ENCODE assay signal across 10 cellular contexts in genomic region chr22:27867114-27867957, GRCh38. TPM values are rescaled to one million over a fixed set of nuclear protein-coding genes. Genes with fewer than 3 reads are reported as not detected.
A peak's percentile ranks its signal among the peaks of the same experiment; 100 is the strongest.
DNase-seq lines count a peak whose midpoint lies in the region; ATAC-seq and TF ChIP-seq lines count a peak whose summit lies in the region.
"Had no signal": no experiment of that assay in that cellular context is flagged by ENCODE, and none has a peak within 500 bp of the region (broad histone marks: within the 10 kb centered on the region; RNA-seq: fewer than 3 reads in every experiment).

No MANE protein-coding gene starts in this region.

- peak overlapping the region in 5 of 8 donors; percentile 0 to 37 (median 5) for H3K27ac ChIP-seq in spleen

- H3K4me3 ChIP-seq in adipocyte (ENCODE audit: low read length) (peak overlapping the region; percentile 35), spleen (no peak overlapping the region)

- intact Hi-C loops in left ventricle myocardium superior (cut with micrococcal nuclease) (no loop called here), spleen (cut with DNase I; ENCODE audit: low total_unique reads) (no loop called here)

- H3K9me3 ChIP-seq in adipocyte (ENCODE audit: control insufficient read depth, low read length) = no peaks in the 10 kb centered on the region
- H3K9me3 ChIP-seq in spleen = no peaks in the 10 kb centered on the region

- WGBS in spleen, 5 donors = 47 to 54% (median 52%) methylated on average over 4 of the region's 4 CpGs

- TF ChIP-seq POLR2A in spleen (IDR thresholded peaks at IDR 0.05) = no peak

- H3K4me1 Mint-ChIP-seq in HFFc6 (ENCODE audit: low read depth) = peaks cover 63% of the 10 kb centered on the region

- no peaks in the 10 kb centered on the region for H3K27me3 ChIP-seq in adipocyte (replicated peaks; ENCODE audit: control insufficient read depth, insufficient read depth, low read length)
- no peaks in the 10 kb centered on the region for H3K27me3 ChIP-seq in spleen (replicated peaks in 1 of 7)

- no peaks in the 10 kb centered on the region; the same call in 1 of the 2 replicates for H3K27me3 Mint-ChIP-seq in HFFc6 (ENCODE audit: insufficient read depth)

- H3K9me3 Mint-ChIP-seq in HFFc6 = no peaks in the 10 kb centered on the region

- TF ChIP-seq CTCF in HFFc6 (IDR thresholded peaks at IDR 0.05) = no peak
- TF ChIP-seq CTCF in spleen (IDR thresholded peaks at IDR 0.05 in 8 of 11, conservative IDR thresholded peaks at IDR 0.05 in 3 of 11) = no peak

- ATAC-seq in left ventricle myocardium superior (peak; percentile 39), GM19397 (IDR thresholded peaks at IDR 0.05; ENCODE audit: unreplicated experiment) (no peak)

- DNase-seq in HFFc6 (no peak), adipocyte (ENCODE audit: low read depth) (peak; percentile 53), left ventricle myocardium superior (no peak), spleen (no peak), NCI-H2081 (lab: John Stamatoyannopoulos, UW) (no peak), glomerular visceral epithelial cell (ENCODE audit: extremely low spot score) (no peak), nucleus accumbens (lab: John Stamatoyannopoulos, UW) (no peak)
- DNase-seq: H7, KBM-7 had no signal

- H3K4me1 ChIP-seq in adipocyte (ENCODE audit: control insufficient read depth, insufficient read depth, low read length) (peaks cover 33% of the 10 kb centered on the region), spleen (peaks cover 4 to 67% (median 26%) of the 10 kb centered on the region in 6 donors)

- peak overlapping the region; percentile 95 for H3K27ac Mint-ChIP-seq in HFFc6

- H3K4me3 Mint-ChIP-seq in HFFc6 = peak overlapping the region; percentile 83; the same call in 1 of the 2 replicates

- peaks cover 30% of the 10 kb centered on the region for H3K36me3 ChIP-seq in adipocyte (ENCODE audit: control insufficient read depth, insufficient read depth, low read length, severe bottlenecking)
- H3K36me3 ChIP-seq in spleen = peaks cover 2 to 50% (median 14%) of the 10 kb centered on the region in 6 donors

- no peak overlapping the region for H3K9ac ChIP-seq in adipocyte (ENCODE audit: low read length)

- H3K36me3 Mint-ChIP-seq in HFFc6 (ENCODE audit: low read depth) = peaks cover 20% of the 10 kb centered on the region

RNA-seq across cellular contexts. Expression of gene PITPNB, which starts 51.7 kb away (rescaled TPM):
- 10 to 100 TPM; 54.3 to 80.5 (median 74.8) TPM for total RNA-seq in HFFc6 (2021; fragmentation: NEBNext Ultra II Directional; extraction: Animal tissue kit (Norgen Biotek cat#: 25700))
- total RNA-seq in left ventricle myocardium superior (47.7 TPM), spleen (10 to 100 TPM; 41.8 to 67.2 (median 57.7) TPM)
- 10 to 100 TPM; 17.5 to 25.8 (median 20.1) TPM for polyA plus RNA-seq in spleen
